Comparison of ENCODE assay signal across 33 cellular contexts in the genomic region with DNA sequence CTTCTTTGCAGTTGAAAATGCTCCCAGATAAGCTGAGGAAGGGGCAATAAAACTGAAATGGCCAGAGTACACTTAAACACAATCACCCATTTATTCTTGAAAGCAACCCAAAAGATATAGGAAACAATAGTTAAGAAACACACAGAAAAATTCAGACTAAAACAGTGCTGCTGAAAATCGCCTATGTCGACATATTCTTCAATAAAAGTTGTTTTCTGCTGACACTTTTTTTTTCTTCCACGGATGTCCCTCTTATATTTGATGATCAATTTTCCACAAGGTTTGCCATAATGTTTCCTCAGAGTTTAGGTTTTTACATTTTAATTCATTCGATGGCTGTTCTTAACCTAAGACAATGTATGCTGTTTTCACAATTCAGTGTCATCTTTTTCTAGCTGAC.
"Had no signal": no experiment of that assay in that cellular context is flagged by ENCODE, and none has a peak within 500 bp of the region (broad histone marks: within the 10 kb centered on the region; RNA-seq: fewer than 3 reads in every experiment).

No MANE protein-coding gene starts in this region.

- H3K4me1 ChIP-seq: adrenal gland, body of pancreas, breast epithelium had no signal

- H3K4me3 ChIP-seq: adrenal gland, body of pancreas, breast epithelium had no signal

- DNase-seq: activated B cell treated with CpG ODN at 0.5 μM for 24 hours; activated CD4-positive, alpha-beta memory T cell treated with anti-CD3 and anti-CD28 coated beads for 36 hours; activated CD4-positive, alpha-beta T cell treated with anti-CD3 and anti-CD28 coated beads for 4 hours; activated CD4-positive, alpha-beta T cell treated with anti-CD3 and anti-CD28 coated beads, Interleukin-2, amount 10 ng/mL, durations not matched to agents 24 days and 14 days; activated CD4-positive, alpha-beta T cell treated with anti-CD3 and anti-CD28 coated beads, Interleukin-2, amount 50 U/mL, for 1 hour; activated CD4-positive, alpha-beta T cell treated with anti-CD3 and anti-CD28 coated beads, Interleukin-2, amount 50 U/mL, for 4 hours; activated CD4-positive, CD25-positive, alpha-beta regulatory T cell treated with anti-CD3 and anti-CD28 coated beads, Interleukin-2, amount 50 U/mL, for 72 hours; activated CD8-positive, alpha-beta memory T cell treated with anti-CD3 and anti-CD28 coated beads, Interleukin-2, amount 50 U/mL, for 4 hours; activated CD8-positive, alpha-beta T cell treated with anti-CD3 and anti-CD28 coated beads for 36 hours; activated effector memory CD4-positive, alpha-beta T cell treated with anti-CD3 and anti-CD28 coated beads, Interleukin-2, amount 50 U/mL, for 16 hours; activated gamma-delta T cell treated with Interleukin-2 at 50 U/mL for 16 hours; activated naive CD4-positive, alpha-beta T cell; activated naive CD4-positive, alpha-beta T cell treated with anti-CD3 and anti-CD28 coated beads for 36 hours; activated naive CD4-positive, alpha-beta T cell treated with anti-CD3 and anti-CD28 coated beads, Interleukin-2, amount 50 U/mL, for 16 hours; activated naive CD8-positive, alpha-beta T cell treated with anti-CD3 and anti-CD28 coated beads for 36 hours; activated T-cell treated with anti-CD3 and anti-CD28 coated beads for 4 hours; activated T-cell treated with anti-CD3 and anti-CD28 coated beads, Interleukin-2, amount 50 U/mL, for 1 hour; activated T-cell treated with anti-CD3 and anti-CD28 coated beads, Interleukin-2, amount 50 U/mL, for 4 hours; activated T-cell treated with anti-CD3 and anti-CD28 coated beads, Interleukin-2, amount 50 U/mL, for 72 hours; adrenal gland; amniotic stem cell; aorta; body of pancreas; brain microvascular endothelial cell; central memory CD4-positive, alpha-beta T cell; T-helper 2 cell; T-helper 9 cell had no signal

- H3K9me3 ChIP-seq: adrenal gland, body of pancreas, breast epithelium had no signal

- H3K36me3 ChIP-seq: adrenal gland, brain microvascular endothelial cell, breast epithelium had no signal

- ATAC-seq: activated CD8-positive, alpha-beta T cell treated with anti-CD3 and anti-CD28 coated beads for 36 hours; activated naive CD4-positive, alpha-beta T cell treated with anti-CD3 and anti-CD28 coated beads, Interleukin-2, amount 50 U/mL, for 72 hours; activated T-cell treated with anti-CD3 and anti-CD28 coated beads, Interleukin-2, amount 50 U/mL, for 4 hours; activated T-cell treated with anti-CD3 and anti-CD28 coated beads, Interleukin-2, amount 50 U/mL, for 72 hours; activated T-helper 17 cell treated with anti-CD3 and anti-CD28 coated beads, Interleukin-2, amount 50 U/mL, for 72 hours; body of pancreas had no signal

- H3K27ac ChIP-seq: adrenal gland, body of pancreas, brain microvascular endothelial cell, breast epithelium, VCaP had no signal

- H3K27me3 ChIP-seq: adrenal gland, body of pancreas, brain microvascular endothelial cell, breast epithelium had no signal

- FAIRE-seq: astrocyte, TTC549 had no signal
